ENCODE assay signal across 15 cellular contexts in genomic region chr5:137560414-137560813, GRCh38.
"Had no signal": no experiment of that assay in that cellular context is flagged by ENCODE, and none has a peak within 500 bp of the region (broad histone marks: within the 10 kb centered on the region; RNA-seq: fewer than 3 reads in every experiment).

No MANE protein-coding gene starts in this region.

- H2AFZ ChIP-seq: neural progenitor cell, parathyroid adenoma had no signal

- H3K4me3 ChIP-seq: coronary artery, lower lobe of right lung, neural progenitor cell, thyroid gland, vagina had no signal

- H3K27ac ChIP-seq: coronary artery, lower lobe of right lung, neural progenitor cell, parathyroid adenoma, thyroid gland, vagina had no signal

- H3K4me1 ChIP-seq: parathyroid adenoma had no signal

- H3K9ac ChIP-seq: neural progenitor cell, parathyroid adenoma had no signal

- H3K4me2 ChIP-seq: neural progenitor cell had no signal

- H3K27me3 ChIP-seq: neural progenitor cell, thyroid gland, vagina had no signal

- H3K79me2 ChIP-seq: parathyroid adenoma had no signal

- H3K9me3 ChIP-seq: lower lobe of right lung, thyroid gland, vagina had no signal

- ATAC-seq: activated CD4-positive, alpha-beta T cell treated with anti-CD3 and anti-CD28 coated beads for 36 hours; lower lobe of right lung had no signal

- H3K36me3 ChIP-seq: lower lobe of right lung, neural progenitor cell, thyroid gland, vagina had no signal

- DNase-seq: activated CD4-positive, alpha-beta T cell treated with anti-CD3 and anti-CD28 coated beads for 36 hours; activated naive CD4-positive, alpha-beta T cell treated with Interleukin-2 at 50 U/mL for 16 hours; caudate nucleus; effector CD8-positive, alpha-beta T cell; erythroblast; hypothalamus; lower lobe of right lung; midbrain; retina; stimulated activated CD4-positive, alpha-beta T cell treated with anti-CD3 and anti-CD28 coated beads, Interleukin-4, amount 100 ng/mL, for 4 hours; thyroid gland had no signal
